ENCODE assay signal across 1 cellular context in the genomic region with DNA sequence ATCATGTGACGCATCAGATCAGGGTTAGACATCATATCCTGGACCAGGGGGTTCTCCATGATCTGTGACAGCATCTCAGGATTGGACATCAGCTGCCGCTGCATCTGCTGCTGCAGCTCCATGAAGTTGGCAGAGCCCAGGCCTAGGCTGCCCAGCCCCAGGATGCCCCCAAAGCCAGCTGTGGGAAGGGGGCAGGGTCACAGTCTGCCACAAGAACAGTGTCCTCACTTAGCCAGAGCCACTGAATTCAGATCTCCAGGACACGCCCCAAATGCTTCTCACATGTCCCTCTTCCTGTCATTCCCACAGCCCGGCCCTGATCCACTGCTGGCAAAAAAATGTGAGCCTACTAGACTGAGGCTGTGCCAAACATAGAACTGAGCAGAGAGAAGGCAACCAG.
TF ChIP-seq lines count a peak whose summit lies in the region.

No MANE protein-coding gene starts in this region.

TF ChIP-seq in IMR-90, 13 proteins besides CTCF, POLR2A, EP300 and RAD21:
- TF ChIP-seq FOS (IDR thresholded peaks at IDR 0.05; ENCODE audit: low read depth, low read length) = no peak
- no peak for TF ChIP-seq RCOR1 (IDR thresholded peaks at IDR 0.05; ENCODE audit: insufficient replicate concordance, low read length)
- no peak for TF ChIP-seq MAZ (IDR thresholded peaks at IDR 0.05; ENCODE audit: borderline replicate concordance, low read depth, low read length)
- no peak for TF ChIP-seq NFE2L2 (IDR thresholded peaks at IDR 0.05; ENCODE audit: low read depth, low read length)
- no peak for TF ChIP-seq SMC3 (IDR thresholded peaks at IDR 0.05; ENCODE audit: low read depth, low read length)
- TF ChIP-seq, protein P1, sequence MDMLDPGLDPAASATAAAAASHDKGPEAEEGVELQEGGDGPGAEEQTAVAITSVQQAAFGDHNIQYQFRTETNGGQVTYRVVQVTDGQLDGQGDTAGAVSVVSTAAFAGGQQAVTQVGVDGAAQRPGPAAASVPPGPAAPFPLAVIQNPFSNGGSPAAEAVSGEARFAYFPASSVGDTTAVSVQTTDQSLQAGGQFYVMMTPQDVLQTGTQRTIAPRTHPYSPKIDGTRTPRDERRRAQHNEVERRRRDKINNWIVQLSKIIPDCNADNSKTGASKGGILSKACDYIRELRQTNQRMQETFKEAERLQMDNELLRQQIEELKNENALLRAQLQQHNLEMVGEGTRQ (IDR thresholded peaks at IDR 0.05; ENCODE audit: low read depth, low read length) = no peak
- no peak for TF ChIP-seq CHD1 (IDR thresholded peaks at IDR 0.05; ENCODE audit: low read depth, low read length)
- TF ChIP-seq RFX5 (IDR thresholded peaks at IDR 0.05; ENCODE audit: low read depth, low read length) = no peak
- TF ChIP-seq MXI1 (IDR thresholded peaks at IDR 0.05; ENCODE audit: borderline replicate concordance, low read depth, low read length) = no peak
- TF ChIP-seq BHLHE40 (IDR thresholded peaks at IDR 0.05; ENCODE audit: low read depth, low read length) = no peak
- TF ChIP-seq CEBPB (IDR thresholded peaks at IDR 0.05; ENCODE audit: low read depth, low read length) = no peak
- no peak for TF ChIP-seq MAFK (IDR thresholded peaks at IDR 0.05; ENCODE audit: low read depth, low read length)
- TF ChIP-seq, protein P2, sequence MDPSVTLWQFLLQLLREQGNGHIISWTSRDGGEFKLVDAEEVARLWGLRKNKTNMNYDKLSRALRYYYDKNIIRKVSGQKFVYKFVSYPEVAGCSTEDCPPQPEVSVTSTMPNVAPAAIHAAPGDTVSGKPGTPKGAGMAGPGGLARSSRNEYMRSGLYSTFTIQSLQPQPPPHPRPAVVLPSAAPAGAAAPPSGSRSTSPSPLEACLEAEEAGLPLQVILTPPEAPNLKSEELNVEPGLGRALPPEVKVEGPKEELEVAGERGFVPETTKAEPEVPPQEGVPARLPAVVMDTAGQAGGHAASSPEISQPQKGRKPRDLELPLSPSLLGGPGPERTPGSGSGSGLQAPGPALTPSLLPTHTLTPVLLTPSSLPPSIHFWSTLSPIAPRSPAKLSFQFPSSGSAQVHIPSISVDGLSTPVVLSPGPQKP (IDR thresholded peaks at IDR 0.05; ENCODE audit: borderline replicate concordance, low read depth, low read length) = no peak
